15 cellular contexts compared by ENCODE assay signal in genomic region chr9:20512636-20513035, GRCh38.
DNase-seq lines count a peak whose midpoint lies in the region; ATAC-seq and TF ChIP-seq lines count a peak whose summit lies in the region.
"Had no signal": no experiment of that assay in that cellular context is flagged by ENCODE, and none has a peak within 500 bp of the region (broad histone marks: within the 10 kb centered on the region; RNA-seq: fewer than 3 reads in every experiment).

No MANE protein-coding gene starts in this region.

- H3K27me3 Mint-ChIP-seq in Calu3 (ENCODE audit: unreplicated experiment), result no peaks in the 10 kb centered on the region

- 58 to 64% methylated on average over 2 of the region's 2 CpGs for WGBS in gastroesophageal sphincter (ENCODE audit: low coverage in 1 of 2), 2 donors

- no peaks in the 10 kb centered on the region for H3K27me3 ChIP-seq in RWPE2 (ENCODE audit: insufficient read depth, poor library complexity, severe bottlenecking)
- no peaks in the 10 kb centered on the region for H3K27me3 ChIP-seq in gastroesophageal sphincter

- H3K36me3 ChIP-seq in RWPE2 (ENCODE audit: low read depth) (no peaks in the 10 kb centered on the region), gastroesophageal sphincter (no peaks in the 10 kb centered on the region)

- no peak overlapping the region for H3K4me3 ChIP-seq in AG09309 (ENCODE audit: control insufficient read depth, low read depth, low read length)
- no peak overlapping the region for H3K4me3 ChIP-seq in RWPE2 (ENCODE audit: severe bottlenecking)
- H3K4me3 ChIP-seq in gastroesophageal sphincter, result no peak overlapping the region
- H3K4me3 ChIP-seq: skin epidermis had no signal

- ATAC-seq in RWPE2 (ENCODE audit: low read depth) (peak; percentile 41), gastroesophageal sphincter (no peak), GM21528 (IDR thresholded peaks at IDR 0.05; ENCODE audit: low FRiP score, unreplicated experiment) (no peak)
- ATAC-seq: HCT116, WTC11 had no signal

- CTCF ChIA-PET in Calu3 (lab: Charles Lee), result no interaction called here

- H3K27ac ChIP-seq in RWPE2 (ENCODE audit: poor library complexity, severe bottlenecking) (no peak overlapping the region), gastroesophageal sphincter (peak overlapping the region in 3 of 4 donors; percentile 16 to 48 (median 41))

- H3K9me3 ChIP-seq in RWPE2 (ENCODE audit: severe bottlenecking), result no peaks in the 10 kb centered on the region
- no peaks in the 10 kb centered on the region for H3K9me3 ChIP-seq in gastroesophageal sphincter
- H3K9me3 ChIP-seq: Caco-2 had no signal

- no peaks in the 10 kb centered on the region for H3K36me3 Mint-ChIP-seq in Calu3 (ENCODE audit: insufficient read depth, unreplicated experiment)

- BruUV-seq in Calu3 (replicated peaks; lab: Mats Ljungman, UMichigan), result no TSS peak

- no peak for TF ChIP-seq CTCF in AG09309 (IDR thresholded peaks at IDR 0.05; ENCODE audit: control insufficient read depth, insufficient read depth, low read depth, low read length, missing control alignments)
- TF ChIP-seq CTCF in Calu3 (IDR thresholded peaks at IDR 0.05; ENCODE audit: unreplicated experiment), result no peak
- no peak for TF ChIP-seq CTCF in RWPE2 (IDR thresholded peaks at IDR 0.05; ENCODE audit: poor library complexity, severe bottlenecking)
- TF ChIP-seq CTCF in gastroesophageal sphincter (IDR thresholded peaks at IDR 0.05), result no peak

- H3K27ac Mint-ChIP-seq in Calu3 (ENCODE audit: unreplicated experiment), result peak overlapping the region; percentile 27
- H3K27ac Mint-ChIP-seq: WTC11 had no signal

- H3K4me1 Mint-ChIP-seq in Calu3 (ENCODE audit: low read depth, unreplicated experiment), result peaks cover 24% of the 10 kb centered on the region

- H3K9me3 Mint-ChIP-seq in Calu3 (ENCODE audit: low read depth, unreplicated experiment), result no peaks in the 10 kb centered on the region
- H3K9me3 Mint-ChIP-seq: nephron had no signal

- intact Hi-C loops in Calu3 (cut with micrococcal nuclease; ENCODE audit: unreplicated experiment), result loop anchor here (5.0 kb wide), 2 partner anchors 40 to 60 kb away; no protein-coding TSS in a partner anchor

- no peak overlapping the region for H3K4me3 Mint-ChIP-seq in Calu3 (ENCODE audit: low read depth, unreplicated experiment)
- H3K4me3 Mint-ChIP-seq: nephron, WTC11 had no signal

- TF ChIP-seq EP300 in gastroesophageal sphincter (IDR thresholded peaks at IDR 0.05), result no peak

- peaks cover 2% of the 10 kb centered on the region for H3K4me1 ChIP-seq in RWPE2 (ENCODE audit: insufficient read depth, poor library complexity, severe bottlenecking)
- peaks cover 0 to 21% (median 3%) of the 10 kb centered on the region in 3 donors for H3K4me1 ChIP-seq in gastroesophageal sphincter
- H3K4me1 ChIP-seq: Caco-2 had no signal

- DNase-seq in AG09309 (ENCODE audit: low read depth) (peak; percentile 4), Calu3 (no peak), RWPE2 (ENCODE audit: low spot score) (no peak), 8988T (no peak), GF-D8 (lab: John Stamatoyannopoulos, UW) (no peak)
- DNase-seq: activated effector memory CD4-positive, alpha-beta T cell treated with Interleukin-2 at 50 U/mL for 16 hours; Caco-2; NCI-H1417; NCI-H526 had no signal

- TF ChIP-seq POLR2A in gastroesophageal sphincter (IDR thresholded peaks at IDR 0.05), result no peak
